ENCODE assay signal across 8 cellular contexts in the genomic region with DNA sequence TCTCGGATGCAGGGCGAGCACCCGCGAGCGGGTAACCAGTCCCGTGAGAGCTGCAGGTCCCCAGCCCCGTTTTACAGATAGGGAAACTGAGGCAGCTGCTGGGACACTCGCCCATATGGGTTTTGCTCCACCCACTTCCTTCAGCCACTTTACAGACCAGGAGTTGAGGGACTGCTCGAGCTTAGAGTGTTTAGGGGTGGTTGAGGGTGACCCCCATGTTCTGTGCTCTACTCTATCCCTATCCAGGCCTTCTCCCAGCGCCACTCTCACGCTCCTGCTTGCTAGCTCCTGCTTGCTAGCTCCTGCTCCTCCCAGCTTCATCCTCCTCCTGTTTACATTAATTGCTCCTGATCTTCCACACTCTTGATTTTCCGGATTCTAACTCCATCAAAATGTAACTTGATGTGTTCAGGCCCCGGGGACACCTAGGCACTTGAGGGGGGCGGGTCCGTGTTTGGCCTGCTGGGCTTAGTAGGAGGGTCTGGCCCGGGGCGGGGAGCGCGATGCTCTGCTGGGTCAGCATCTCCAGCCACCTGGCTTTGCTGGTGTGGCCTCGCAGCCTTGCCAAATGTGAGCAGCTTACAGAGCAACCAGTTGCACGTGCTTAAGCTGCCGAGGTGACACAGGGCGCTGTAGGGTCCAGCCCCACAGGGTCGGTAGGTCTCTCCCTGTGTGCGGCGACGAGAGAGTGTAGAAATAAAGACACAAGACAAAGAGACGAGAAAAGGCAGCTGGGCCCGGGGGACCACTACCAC. TPM values are rescaled to one million over a fixed set of nuclear protein-coding genes. Genes with fewer than 3 reads are reported as not detected.
A peak's percentile ranks its signal among the peaks of the same experiment; 100 is the strongest.
DNase-seq lines count a peak whose midpoint lies in the region; ATAC-seq and TF ChIP-seq lines count a peak whose summit lies in the region.

No MANE protein-coding gene starts in this region.

- 38 to 41% methylated on average over 28 to 29 of the region's 29 CpGs for WGBS in GM23248 (ENCODE audit: low coverage in 1 of 2, low lambda C conversion rate in 2 of 2, missing lambda C conversion rate in 2 of 2), 2 experiments

- H4K20me1 ChIP-seq in GM23248 (ENCODE audit: insufficient read depth) = no peaks in the 10 kb centered on the region; the same call in 1 of the 2 replicates

- peak overlapping the region; percentile 96 for H3K9ac ChIP-seq in GM23248

- peaks cover 9% of the 10 kb centered on the region; the same call in 1 of the 2 replicates for H3K4me1 ChIP-seq in GM23248 (ENCODE audit: insufficient read depth)

- intact Hi-C loops in sciatic nerve (cut with DNase I) = no loop called here

- in situ Hi-C loops in GM23248 (cut with MboI) = no loop called here

- H3K4me3 ChIP-seq in GM23248 (peak overlapping the region; percentile 98), WERI-Rb-1 (ENCODE audit: low read depth, low read length) (peak overlapping the region; percentile 72)

- peaks cover 29% of the 10 kb centered on the region for H3K79me2 ChIP-seq in GM23248 (ENCODE audit: insufficient read depth)

- no peaks in the 10 kb centered on the region for H3K9me2 ChIP-seq in GM23248 (ENCODE audit: insufficient read depth)

- DNase-seq in GM23248 (peak; percentile 31), WERI-Rb-1 (no peak), globus pallidus (ENCODE audit: low spot score) (peak; percentile 23), sciatic nerve (ENCODE audit: low spot score) (no peak), iPS-NIHi11 (ENCODE audit: low spot score) (no peak), AG08395 (ENCODE audit: low spot score) (no peak)

- ATAC-seq in sciatic nerve (peak; percentile 12), GM19395 (IDR thresholded peaks at IDR 0.05; ENCODE audit: unreplicated experiment) (no peak), GM21526 (IDR thresholded peaks at IDR 0.05; ENCODE audit: low FRiP score, unreplicated experiment) (no peak)

- H2AFZ ChIP-seq in GM23248 = peak overlapping the region; percentile 96

- TF ChIP-seq CTCF in WERI-Rb-1 (IDR thresholded peaks at IDR 0.05; ENCODE audit: low read depth, low read length) = no peak

- no peaks in the 10 kb centered on the region for H3K9me3 ChIP-seq in GM23248 (ENCODE audit: low read depth)
- H3K9me3 ChIP-seq in WERI-Rb-1 (ENCODE audit: severe bottlenecking) = peaks cover 9% of the 10 kb centered on the region

- H3F3A ChIP-seq in GM23248 (ENCODE audit: insufficient read depth) = no peaks in the 10 kb centered on the region

- no peaks in the 10 kb centered on the region for H3K36me3 ChIP-seq in GM23248 (ENCODE audit: low read depth)
- H3K36me3 ChIP-seq in WERI-Rb-1 = peaks cover 23% of the 10 kb centered on the region

- H3K4me2 ChIP-seq in GM23248 (ENCODE audit: unreplicated experiment) = peak overlapping the region; percentile 84

- H3K27me3 ChIP-seq in GM23248 (replicated peaks; ENCODE audit: insufficient read depth) = no peaks in the 10 kb centered on the region
- no peaks in the 10 kb centered on the region for H3K27me3 ChIP-seq in WERI-Rb-1 (ENCODE audit: insufficient read depth, low read depth, severe bottlenecking)

- H3K27ac ChIP-seq in GM23248 = no peak overlapping the region; the same call in 1 of the 2 replicates
- H3K27ac ChIP-seq in WERI-Rb-1 = peak overlapping the region; percentile 99

RNA-seq across cellular contexts. Expression of gene PTGES2, which starts 1.5 kb away (rescaled TPM):
- 68.6 and 68.9 TPM in 2 replicates for total RNA-seq in GM23248 (2014; rRNA removed; shearing (Covaris generic))
- 63.3 and 70.3 TPM in 2 replicates for polyA plus RNA-seq in GM23248 (2016; fragmentation: Nextera tagmentation; extraction: Ambion mirVana)
- 33.8 TPM for total RNA-seq in sciatic nerve

RNA-seq across cellular contexts. Expression of gene LCN2, which starts 20.2 kb away (rescaled TPM):
- not detected in 2 replicates for total RNA-seq in GM23248 (2014; rRNA removed; shearing (Covaris generic))
- not detected in 2 replicates for polyA plus RNA-seq in GM23248 (2016; fragmentation: Nextera tagmentation; extraction: Ambion mirVana)
- total RNA-seq in sciatic nerve = 6.0 TPM

RNA-seq across cellular contexts. Expression of gene BBLN, which starts 31.1 kb away (rescaled TPM):
- 229 and 315 TPM in 2 replicates for total RNA-seq in GM23248 (2014; rRNA removed; shearing (Covaris generic))
- polyA plus RNA-seq in GM23248 (2016; fragmentation: Nextera tagmentation; extraction: Ambion mirVana) = 137 and 142 TPM in 2 replicates
- 42.1 TPM for total RNA-seq in sciatic nerve

Comparison
In these comparisons a context has a peak if more than half of its experiments do, and no peak if none do; other contexts are left out.
1. DNase-seq: peak in GM23248 (single experiment) and globus pallidus (single experiment); none in WERI-Rb-1 (single experiment), sciatic nerve (single experiment), iPS-NIHi11 (single experiment) and AG08395 (single experiment).